Comparison of ENCODE assay signal across 8 cellular contexts in genomic region chr19:48636859-48637448, GRCh38. TPM values are rescaled to one million over a fixed set of nuclear protein-coding genes. Genes with fewer than 3 reads are reported as not detected.
DNase-seq lines count a peak whose midpoint lies in the region; ATAC-seq and TF ChIP-seq lines count a peak whose summit lies in the region.

Gene DBP (minus strand): TSS chr19:48637379. CDS start chr19:48636994, 385 bp downstream.

- peaks cover 4% of the 10 kb centered on the region for H3K9me3 Mint-ChIP-seq in neural crest cell

- H3K36me3 Mint-ChIP-seq in neural crest cell (ENCODE audit: low read depth) = peaks cover 2% of the 10 kb centered on the region

- H3F3A ChIP-seq in SU-DHL-6 (ENCODE audit: insufficient read depth) = peaks cover 21% of the 10 kb centered on the region

- peak within 1 kb of the TSS; percentile 93 for H3K9ac ChIP-seq in SU-DHL-6 (ENCODE audit: low read length)

- no peak for TF ChIP-seq CTCF in SU-DHL-6 (IDR thresholded peaks at IDR 0.05; ENCODE audit: insufficient read depth, low read length, poor library complexity, severe bottlenecking)
- peak; percentile 25 for TF ChIP-seq CTCF in epithelial cell of proximal tubule (conservative IDR thresholded peaks at IDR 0.05; ENCODE audit: low read depth, low read length)
- TF ChIP-seq CTCF in neural crest cell (conservative IDR thresholded peaks at IDR 0.05) = no peak

- H2AFZ ChIP-seq in SU-DHL-6 (ENCODE audit: low read depth, low read length, severe bottlenecking) = peak within 1 kb of the TSS; percentile 7

- no peaks in the 10 kb centered on the region for H3K36me3 ChIP-seq in SU-DHL-6 (ENCODE audit: low read length)

- no peaks in the 10 kb centered on the region for H3K79me2 ChIP-seq in SU-DHL-6 (ENCODE audit: insufficient read depth, low read length)

- no peaks in the 10 kb centered on the region for H3K9me3 ChIP-seq in SU-DHL-6 (ENCODE audit: insufficient read depth, low read length)

- peaks cover 52% of the 10 kb centered on the region for H3K27me3 Mint-ChIP-seq in neural crest cell (ENCODE audit: low read depth)

- H3K27me3 ChIP-seq in SU-DHL-6 (ENCODE audit: low read length) = no peaks in the 10 kb centered on the region

- peak within 1 kb of the TSS; percentile 89 for H3K4me2 ChIP-seq in SU-DHL-6 (ENCODE audit: low read depth, low read length, poor library complexity, severe bottlenecking)

- no peaks in the 10 kb centered on the region for H4K20me1 ChIP-seq in SU-DHL-6 (ENCODE audit: low read depth, low read length)

- peak within 1 kb of the TSS; percentile 85 for H3K4me3 Mint-ChIP-seq in neural crest cell

- peak; percentile 1 for ATAC-seq in HG02571 (IDR thresholded peaks at IDR 0.05; ENCODE audit: unreplicated experiment)

- H3K4me1 Mint-ChIP-seq in neural crest cell = peaks cover 36% of the 10 kb centered on the region

- peak; percentile 42 for DNase-seq in D341Med (ENCODE audit: low spot score)
- DNase-seq in epithelial cell of proximal tubule (ENCODE audit: low read depth) = no peak
- no peak for DNase-seq in neural crest cell (ENCODE audit: low read depth, low spot score)
- DNase-seq in HCEC 1CT = no peak
- no peak for DNase-seq in ACHN
- no peak for DNase-seq in AG20443 (ENCODE audit: low spot score)

- in situ Hi-C loops in ACHN (cut with HindIII; ENCODE audit: low pct_ligation_motif_present, low pct_unique_long_range_greater_than_20kb, low sequenced_read_pairs) = no loop called here

- peak within 1 kb of the TSS; percentile 89 for H3K27ac ChIP-seq in SU-DHL-6 (ENCODE audit: low read depth, low read length)

- H3K4me3 ChIP-seq in SU-DHL-6 (ENCODE audit: insufficient read depth, low read length, poor library complexity, severe bottlenecking) (peak within 1 kb of the TSS; percentile 68), epithelial cell of proximal tubule (ENCODE audit: low read depth, low read length) (peak within 1 kb of the TSS; percentile 79)

- no peaks in the 10 kb centered on the region for H3K9me2 ChIP-seq in SU-DHL-6 (replicated peaks; ENCODE audit: insufficient read depth, low read length)

- H3K27ac Mint-ChIP-seq in neural crest cell (ENCODE audit: unreplicated experiment) = peak within 1 kb of the TSS; percentile 93

RNA-seq across cellular contexts. Expression of gene DBP, which starts in this region (rescaled TPM):
- 1.3 and 5.9 TPM in 2 replicates for total RNA-seq in epithelial cell of proximal tubule
- 4.9 and 5.2 TPM in 2 replicates for total RNA-seq in neural crest cell
